Comparison of ENCODE assay signal across 32 cellular contexts in genomic region chr12:80151131-80151530, GRCh38. TPM values are rescaled to one million over a fixed set of nuclear protein-coding genes. Genes with fewer than 3 reads are reported as not detected.
"Had no signal": no experiment of that assay in that cellular context is flagged by ENCODE, and none has a peak within 500 bp of the region (broad histone marks: within the 10 kb centered on the region; RNA-seq: fewer than 3 reads in every experiment).

No MANE protein-coding gene starts in this region.

- H3K9me3 ChIP-seq: adrenal gland, body of pancreas, breast epithelium had no signal

- H3K27me3 ChIP-seq: adrenal gland, body of pancreas, brain microvascular endothelial cell, breast epithelium had no signal

- H3K4me1 ChIP-seq: adrenal gland, body of pancreas, breast epithelium had no signal

- H3K27ac ChIP-seq: adrenal gland, body of pancreas, brain microvascular endothelial cell, breast epithelium, VCaP had no signal

- H3K36me3 ChIP-seq: adrenal gland, brain microvascular endothelial cell, breast epithelium had no signal

- H3K4me3 ChIP-seq: adrenal gland, body of pancreas, breast epithelium had no signal

- DNase-seq: activated B cell treated with CpG ODN at 0.5 μM for 24 hours; activated CD4-positive, alpha-beta memory T cell treated with anti-CD3 and anti-CD28 coated beads for 36 hours; activated CD4-positive, alpha-beta T cell treated with anti-CD3 and anti-CD28 coated beads for 4 hours; activated CD4-positive, alpha-beta T cell treated with anti-CD3 and anti-CD28 coated beads, Interleukin-2, amount 10 ng/mL, durations not matched to agents 24 days and 14 days; activated CD4-positive, alpha-beta T cell treated with anti-CD3 and anti-CD28 coated beads, Interleukin-2, amount 50 U/mL, for 1 hour; activated CD4-positive, alpha-beta T cell treated with anti-CD3 and anti-CD28 coated beads, Interleukin-2, amount 50 U/mL, for 4 hours; activated CD4-positive, CD25-positive, alpha-beta regulatory T cell treated with anti-CD3 and anti-CD28 coated beads, Interleukin-2, amount 50 U/mL, for 72 hours; activated CD8-positive, alpha-beta memory T cell treated with anti-CD3 and anti-CD28 coated beads, Interleukin-2, amount 50 U/mL, for 4 hours; activated CD8-positive, alpha-beta T cell treated with anti-CD3 and anti-CD28 coated beads for 36 hours; activated effector memory CD4-positive, alpha-beta T cell treated with anti-CD3 and anti-CD28 coated beads, Interleukin-2, amount 50 U/mL, for 16 hours; activated gamma-delta T cell treated with Interleukin-2 at 50 U/mL for 16 hours; activated naive CD4-positive, alpha-beta T cell; activated naive CD4-positive, alpha-beta T cell treated with anti-CD3 and anti-CD28 coated beads for 36 hours; activated naive CD4-positive, alpha-beta T cell treated with anti-CD3 and anti-CD28 coated beads, Interleukin-2, amount 50 U/mL, for 16 hours; activated naive CD8-positive, alpha-beta T cell treated with anti-CD3 and anti-CD28 coated beads for 36 hours; activated T-cell treated with anti-CD3 and anti-CD28 coated beads for 4 hours; activated T-cell treated with anti-CD3 and anti-CD28 coated beads, Interleukin-2, amount 50 U/mL, for 1 hour; activated T-cell treated with anti-CD3 and anti-CD28 coated beads, Interleukin-2, amount 50 U/mL, for 4 hours; activated T-cell treated with anti-CD3 and anti-CD28 coated beads, Interleukin-2, amount 50 U/mL, for 72 hours; adrenal gland; amniotic stem cell; aorta; body of pancreas; brain microvascular endothelial cell; central memory CD4-positive, alpha-beta T cell; T-helper 2 cell; T-helper 9 cell had no signal

- ATAC-seq: activated CD8-positive, alpha-beta T cell treated with anti-CD3 and anti-CD28 coated beads for 36 hours; activated naive CD4-positive, alpha-beta T cell treated with anti-CD3 and anti-CD28 coated beads, Interleukin-2, amount 50 U/mL, for 72 hours; activated T-cell treated with anti-CD3 and anti-CD28 coated beads, Interleukin-2, amount 50 U/mL, for 4 hours; activated T-cell treated with anti-CD3 and anti-CD28 coated beads, Interleukin-2, amount 50 U/mL, for 72 hours; activated T-helper 17 cell treated with anti-CD3 and anti-CD28 coated beads, Interleukin-2, amount 50 U/mL, for 72 hours; body of pancreas had no signal

RNA-seq across cellular contexts. Expression of gene OTOGL, which starts 51.8 kb away (rescaled TPM):
- total RNA-seq: activated B cell treated with CpG ODN at 0.5 μM for 24 hours; activated CD4-positive, alpha-beta memory T cell treated with anti-CD3 and anti-CD28 coated beads for 36 hours; activated CD4-positive, alpha-beta T cell treated with anti-CD3 and anti-CD28 coated beads, Interleukin-2, amount 10 ng/mL, durations not matched to agents 24 days and 14 days; activated CD8-positive, alpha-beta memory T cell treated with anti-CD3 and anti-CD28 coated beads for 36 hours; activated CD8-positive, alpha-beta T cell treated with anti-CD3 and anti-CD28 coated beads for 36 hours; activated naive CD4-positive, alpha-beta T cell treated with anti-CD3 and anti-CD28 coated beads for 36 hours; activated naive CD4-positive, alpha-beta T cell treated with anti-CD3 and anti-CD28 coated beads, Interleukin-2, amount 50 U/mL, for 72 hours; activated naive CD8-positive, alpha-beta T cell treated with anti-CD3 and anti-CD28 coated beads for 36 hours; activated T-cell treated with anti-CD3 and anti-CD28 coated beads, Interleukin-2, amount 50 U/mL, for 4 hours; activated T-cell treated with anti-CD3 and anti-CD28 coated beads, Interleukin-2, amount 50 U/mL, for 72 hours; activated T-helper 17 cell treated with anti-CD3 and anti-CD28 coated beads, Interleukin-2, amount 50 U/mL, for 72 hours had no signal
